In the genomic region with DNA sequence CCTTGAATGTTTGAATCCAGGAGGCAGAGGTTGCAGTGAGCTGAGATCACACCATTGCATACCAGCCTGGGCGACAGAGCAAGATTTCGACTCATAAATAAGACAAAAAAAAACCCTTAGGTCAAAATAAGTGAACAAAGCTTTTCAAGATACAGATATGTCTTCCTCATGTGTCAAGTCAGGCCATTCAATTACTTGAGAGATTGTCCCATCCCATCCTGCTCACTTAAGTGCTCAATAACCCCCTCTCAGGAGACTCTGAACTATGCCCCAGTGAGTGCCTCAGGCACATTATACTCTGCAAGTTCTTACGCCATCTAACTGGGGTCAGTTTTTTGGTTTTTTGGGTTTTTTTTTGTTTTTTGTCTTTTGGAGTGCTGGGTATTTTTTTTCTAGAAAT, we compare ENCODE assay signal across 1 cellular context.
TF ChIP-seq lines count a peak whose summit lies in the region.

No MANE protein-coding gene starts in this region.

TF ChIP-seq in SK-N-SH, 30 proteins besides CTCF, POLR2A, EP300 and RAD21 (continued from another document):
- TF ChIP-seq, protein P1, sequence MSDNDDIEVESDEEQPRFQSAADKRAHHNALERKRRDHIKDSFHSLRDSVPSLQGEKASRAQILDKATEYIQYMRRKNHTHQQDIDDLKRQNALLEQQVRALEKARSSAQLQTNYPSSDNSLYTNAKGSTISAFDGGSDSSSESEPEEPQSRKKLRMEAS (IDR thresholded peaks at IDR 0.05; ENCODE audit: low read depth) = no peak
- TF ChIP-seq SIN3A (IDR thresholded peaks at IDR 0.05; ENCODE audit: borderline replicate concordance, low read depth, low read length) (no peak), EZH2phosphoT487 (IDR thresholded peaks at IDR 0.05; ENCODE audit: borderline replicate concordance, low read depth) (no peak), CHD2 (IDR thresholded peaks at IDR 0.05; ENCODE audit: low read length, partially characterized antibody) (no peak), FOXJ3 (CRISPR knock-in tag; IDR thresholded peaks at IDR 0.05) (no peak)
- TF ChIP-seq, protein P2, sequence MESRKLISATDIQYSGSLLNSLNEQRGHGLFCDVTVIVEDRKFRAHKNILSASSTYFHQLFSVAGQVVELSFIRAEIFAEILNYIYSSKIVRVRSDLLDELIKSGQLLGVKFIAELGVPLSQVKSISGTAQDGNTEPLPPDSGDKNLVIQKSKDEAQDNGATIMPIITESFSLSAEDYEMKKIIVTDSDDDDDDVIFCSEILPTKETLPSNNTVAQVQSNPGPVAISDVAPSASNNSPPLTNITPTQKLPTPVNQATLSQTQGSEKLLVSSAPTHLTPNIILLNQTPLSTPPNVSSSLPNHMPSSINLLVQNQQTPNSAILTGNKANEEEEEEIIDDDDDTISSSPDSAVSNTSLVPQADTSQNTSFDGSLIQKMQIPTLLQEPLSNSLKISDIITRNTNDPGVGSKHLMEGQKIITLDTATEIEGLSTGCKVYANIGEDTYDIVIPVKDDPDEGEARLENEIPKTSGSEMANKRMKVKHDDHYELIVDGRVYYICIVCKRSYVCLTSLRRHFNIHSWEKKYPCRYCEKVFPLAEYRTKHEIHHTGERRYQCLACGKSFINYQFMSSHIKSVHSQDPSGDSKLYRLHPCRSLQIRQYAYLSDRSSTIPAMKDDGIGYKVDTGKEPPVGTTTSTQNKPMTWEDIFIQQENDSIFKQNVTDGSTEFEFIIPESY (IDR thresholded peaks at IDR 0.05; ENCODE audit: borderline replicate concordance, low read depth) = no peak
